18 cellular contexts compared by ENCODE assay signal in the genomic region with DNA sequence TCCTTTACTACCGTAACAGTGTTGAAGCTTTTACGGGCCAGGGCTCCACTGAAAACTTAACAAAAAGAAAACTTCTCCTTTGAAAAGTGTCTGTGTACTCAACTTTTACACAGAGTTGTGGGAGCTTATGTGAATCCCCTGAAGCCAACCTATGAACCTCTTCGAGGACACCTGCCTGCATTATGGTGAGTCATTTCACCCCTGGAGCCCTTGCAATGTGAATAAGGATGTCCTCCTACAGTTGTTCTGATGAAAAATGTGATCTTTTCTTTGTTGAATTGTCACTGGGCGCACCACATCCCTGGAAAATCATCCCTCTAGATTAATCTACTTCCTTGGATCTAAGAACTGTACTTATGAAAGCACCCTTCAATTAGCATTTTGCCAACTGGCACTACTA.
DNase-seq lines count a peak whose midpoint lies in the region; ATAC-seq and TF ChIP-seq lines count a peak whose summit lies in the region.
"Had no signal": no experiment of that assay in that cellular context is flagged by ENCODE, and none has a peak within 500 bp of the region (broad histone marks: within the 10 kb centered on the region; RNA-seq: fewer than 3 reads in every experiment).

No MANE protein-coding gene starts in this region.

- H3K4me3 Mint-ChIP-seq in brain, result no peak overlapping the region
- H3K4me3 Mint-ChIP-seq: B cell; CD8-positive, alpha-beta T cell; GM23338 had no signal

- H3K36me3 Mint-ChIP-seq in brain, result no peaks in the 10 kb centered on the region
- H3K36me3 Mint-ChIP-seq: CD8-positive, alpha-beta T cell had no signal

- no peaks in the 10 kb centered on the region for H3K9me3 Mint-ChIP-seq in brain
- H3K9me3 Mint-ChIP-seq: GM23338 had no signal

- TF ChIP-seq POLR2A in GM18505 (IDR thresholded peaks at IDR 0.05; ENCODE audit: borderline replicate concordance, extremely low read depth, insufficient read depth, insufficient read length), result no peak

- H3K27me3 Mint-ChIP-seq in brain, result no peaks in the 10 kb centered on the region
- H3K27me3 Mint-ChIP-seq: B cell had no signal

- TF ChIP-seq CTCF in brain (conservative IDR thresholded peaks at IDR 0.05), result no peak

- DNase-seq in A172 (ENCODE audit: low spot score) (peak; percentile 8), putamen (ENCODE audit: low spot score) (peak; percentile 33), HCEC 1CT (no peak), DMS 273 treated with DMSO at 0.1 percent for 48 hours (lab: John Stamatoyannopoulos, UW) (no peak)
- DNase-seq: 8988T; Calu3; CD8-positive, alpha-beta T cell; DMS53; DND-41; EL; H7; IMR-90; KBM-7 had no signal

- peak overlapping the region in 3 of 5 experiments; percentile 9 to 50 (median 31) for H3K27ac Mint-ChIP-seq in brain
- H3K27ac Mint-ChIP-seq: B cell; CD8-positive, alpha-beta T cell; GM23338 had no signal

- ATAC-seq in HG02610 (IDR thresholded peaks at IDR 0.05; ENCODE audit: unreplicated experiment) (peak; percentile 53), GM18505 (IDR thresholded peaks at IDR 0.05; ENCODE audit: unreplicated experiment) (no peak)
- ATAC-seq: CD8-positive, alpha-beta T cell had no signal

- peaks cover 42% of the 10 kb centered on the region for H3K4me1 Mint-ChIP-seq in brain
- H3K4me1 Mint-ChIP-seq: B cell had no signal

Comparison
In these comparisons a context has a peak if more than half of its experiments do, and no peak if none do; other contexts are left out.
1. DNase-seq: peak in A172 (single experiment) and putamen (single experiment); none in HCEC 1CT (single experiment) and DMS 273 treated with DMSO at 0.1 percent for 48 hours (single experiment).